In genomic region chr2:195639238-195639858, GRCh38 we compare ENCODE assay signal across 32 cellular contexts.
"Had no signal": no experiment of that assay in that cellular context is flagged by ENCODE, and none has a peak within 500 bp of the region (broad histone marks: within the 10 kb centered on the region; RNA-seq: fewer than 3 reads in every experiment).

No MANE protein-coding gene starts in this region.

- DNase-seq: activated B cell treated with CpG ODN at 0.5 μM for 24 hours; activated CD4-positive, alpha-beta T cell treated with anti-CD3 and anti-CD28 coated beads for 48 hours; activated CD4-positive, alpha-beta T cell treated with anti-CD3 and anti-CD28 coated beads, Interleukin-2, amount 50 U/mL, for 1 hour; activated CD4-positive, alpha-beta T cell treated with anti-CD3 and anti-CD28 coated beads, Interleukin-2, amount 50 U/mL, for 48 hours; activated CD8-positive, alpha-beta memory T cell treated with anti-CD3 and anti-CD28 coated beads for 24 hours; activated CD8-positive, alpha-beta T cell treated with anti-CD3 and anti-CD28 coated beads for 36 hours; activated effector memory CD4-positive, alpha-beta T cell treated with Interleukin-2 at 50 U/mL for 16 hours; activated naive CD4-positive, alpha-beta T cell treated with anti-CD3 and anti-CD28 coated beads for 36 hours; activated naive CD8-positive, alpha-beta T cell treated with anti-CD3 and anti-CD28 coated beads for 36 hours; activated naive CD8-positive, alpha-beta T cell treated with anti-CD3 and anti-CD28 coated beads, Interleukin-2, amount 50 U/mL, for 24 hours; activated T-cell treated with anti-CD3 and anti-CD28 coated beads, Interleukin-2, amount 50 U/mL, for 4 hours; adrenal gland; amygdala; aorta; body of pancreas; caudate nucleus; cortex of kidney; dermis blood vessel endothelial cell; effector CD4-positive, alpha-beta T cell; effector memory CD8-positive, alpha-beta T cell; erythroblast; foreskin keratinocyte; gastrocnemius medialis; glutamatergic neuron; heart left ventricle; T-helper 17 cell; T1000; WERI-Rb-1 had no signal

- H3K27ac ChIP-seq: adrenal gland, body of pancreas, esophagus muscularis mucosa, foreskin keratinocyte, gastrocnemius medialis, heart left ventricle, WERI-Rb-1 had no signal

- FAIRE-seq: colon had no signal

- H3K4me1 ChIP-seq: adrenal gland, esophagus muscularis mucosa, foreskin keratinocyte, gastrocnemius medialis had no signal

- H3K4me3 ChIP-seq: adrenal gland, body of pancreas, esophagus muscularis mucosa, gastrocnemius medialis, heart left ventricle had no signal

- H3K9me3 ChIP-seq: adrenal gland, body of pancreas, esophagus muscularis mucosa, gastrocnemius medialis, heart left ventricle had no signal

- ATAC-seq: activated CD4-positive, CD25-positive, alpha-beta regulatory T cell treated with anti-CD3 and anti-CD28 coated beads, Interleukin-2, amount 50 U/mL, for 24 hours; activated CD8-positive, alpha-beta T cell treated with anti-CD3 and anti-CD28 coated beads for 36 hours; activated naive CD8-positive, alpha-beta T cell treated with anti-CD3 and anti-CD28 coated beads, Interleukin-2, amount 50 U/mL, for 24 hours; activated T-cell treated with anti-CD3 and anti-CD28 coated beads, Interleukin-2, amount 50 U/mL, for 4 hours; activated T-helper 17 cell treated with anti-CD3 and anti-CD28 coated beads, Interleukin-2, amount 50 U/mL, for 72 hours; body of pancreas; effector memory CD8-positive, alpha-beta T cell; foreskin keratinocyte; gastrocnemius medialis; heart left ventricle; T-helper 17 cell had no signal

- H3K27me3 ChIP-seq: adrenal gland, body of pancreas, esophagus muscularis mucosa, foreskin keratinocyte, gastrocnemius medialis, heart left ventricle had no signal

- H3K36me3 ChIP-seq: adrenal gland, esophagus muscularis mucosa, gastrocnemius medialis, heart left ventricle, WERI-Rb-1 had no signal
